Comparison of ENCODE assay signal across 19 cellular contexts in the genomic region with DNA sequence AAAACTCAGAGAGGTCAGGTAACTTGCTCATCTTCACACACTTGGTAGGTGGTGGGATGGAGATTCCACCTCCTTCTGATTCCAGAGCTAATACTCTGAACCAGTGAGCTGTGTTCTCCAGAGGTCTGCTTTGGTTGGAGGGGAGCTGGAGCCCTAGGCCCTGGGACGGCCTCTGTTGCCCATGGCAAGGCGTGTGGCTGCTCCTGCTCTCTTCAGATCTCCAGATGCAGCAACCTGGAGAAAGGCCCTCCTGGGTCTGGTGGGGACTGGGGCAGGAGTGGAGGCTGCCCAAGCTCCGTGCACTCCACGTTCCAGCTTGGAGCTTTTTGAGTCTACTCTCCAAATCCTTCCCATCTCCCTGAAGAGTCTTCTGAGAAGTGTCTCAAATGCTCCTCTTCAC.
"Had no signal": no experiment of that assay in that cellular context is flagged by ENCODE, and none has a peak within 500 bp of the region (broad histone marks: within the 10 kb centered on the region; RNA-seq: fewer than 3 reads in every experiment).

No MANE protein-coding gene starts in this region.

- H3K36me3 ChIP-seq: prostate gland had no signal

- DNase-seq: activated CD4-positive, alpha-beta T cell treated with anti-CD3 and anti-CD28 coated beads, Interleukin-2, amount 50 U/mL, for 48 hours; activated CD4-positive, CD25-positive, alpha-beta regulatory T cell treated with anti-CD3 and anti-CD28 coated beads, Interleukin-2, amount 50 U/mL, for 72 hours; activated effector memory CD4-positive, alpha-beta T cell treated with Interleukin-2 at 50 U/mL for 16 hours; activated T-cell treated with anti-CD3 and anti-CD28 coated beads for 4 hours; body of pancreas; central memory CD4-positive, alpha-beta T cell; effector CD4-positive, alpha-beta T cell; foreskin keratinocyte; glutamatergic neuron; kidney glomerular epithelial cell; mesenchymal stem cell; T-helper 9 cell had no signal

- H3K4me3 ChIP-seq: body of pancreas, coronary artery, prostate gland, SK-N-MC, tibial nerve, vagina had no signal

- ATAC-seq: activated naive CD4-positive, alpha-beta T cell treated with anti-CD3 and anti-CD28 coated beads, Interleukin-2, amount 50 U/mL, for 72 hours; body of pancreas; foreskin keratinocyte; sciatic nerve had no signal

- H3K9me3 ChIP-seq: body of pancreas, prostate gland, tibial nerve, vagina had no signal

- H3K27ac ChIP-seq: body of pancreas, coronary artery, foreskin keratinocyte, prostate gland, SK-N-MC, vagina had no signal

- H3K9me3 Mint-ChIP-seq: activated naive CD4-positive, alpha-beta T cell treated with anti-CD3 and anti-CD28 coated beads, Interleukin-2, amount 50 U/mL, for 72 hours had no signal

- H3K27me3 ChIP-seq: body of pancreas, foreskin keratinocyte, tibial nerve, vagina had no signal

- H3K4me1 ChIP-seq: prostate gland had no signal
